Comparison of ENCODE assay signal across 8 cellular contexts in genomic region chr7:121372376-121373024, GRCh38. TPM values are rescaled to one million over a fixed set of nuclear protein-coding genes. Genes with fewer than 3 reads are reported as not detected.
A peak's percentile ranks its signal among the peaks of the same experiment; 100 is the strongest.
DNase-seq lines count a peak whose midpoint lies in the region; ATAC-seq lines count a peak whose summit lies in the region.

No MANE protein-coding gene starts in this region.

- H3K36me3 Mint-ChIP-seq in natural killer cell treated with Interleukin-12 subunit alpha and Interleukin-12 subunit beta and Interleukin-15 and Interleukin-18, amount 100 ng/mL, for 72 hours: peaks cover 28% of the 10 kb centered on the region

- ATAC-seq in GM18909 (IDR thresholded peaks at IDR 0.05; ENCODE audit: poor library complexity, unreplicated experiment): peak; percentile 92
- peak; percentile 85 for ATAC-seq in HG02763 (IDR thresholded peaks at IDR 0.05; ENCODE audit: unreplicated experiment)
- ATAC-seq in natural killer cell treated with Interleukin-12 subunit alpha and Interleukin-12 subunit beta and Interleukin-15 and Interleukin-18, amount 100 ng/mL, for 72 hours: peak; percentile 84 to 94

- peaks cover 60% of the 10 kb centered on the region for H3K36me3 ChIP-seq in SJCRH30

- peak overlapping the region; percentile 71 to 90 for H3K27ac Mint-ChIP-seq in natural killer cell treated with Interleukin-12 subunit alpha and Interleukin-12 subunit beta and Interleukin-15 and Interleukin-18, amount 100 ng/mL, for 72 hours

- H3K27me3 ChIP-seq in SJCRH30: no peaks in the 10 kb centered on the region

- H3K4me3 ChIP-seq in SJCRH30: no peak overlapping the region

- no peaks in the 10 kb centered on the region for H3K27me3 Mint-ChIP-seq in natural killer cell treated with Interleukin-12 subunit alpha and Interleukin-12 subunit beta and Interleukin-15 and Interleukin-18, amount 100 ng/mL, for 72 hours

- H3K27ac ChIP-seq in SJCRH30: peak overlapping the region; percentile 32; the same call in 1 of the 2 replicates

- H3K4me1 Mint-ChIP-seq in natural killer cell treated with Interleukin-12 subunit alpha and Interleukin-12 subunit beta and Interleukin-15 and Interleukin-18, amount 100 ng/mL, for 72 hours (ENCODE audit: low read depth in 2 of 2): peaks cover 42 to 50% of the 10 kb centered on the region in 2 donors

- peaks cover 9% of the 10 kb centered on the region for H3K4me1 ChIP-seq in SJCRH30

- no peaks in the 10 kb centered on the region for H3K9me3 Mint-ChIP-seq in natural killer cell treated with Interleukin-12 subunit alpha and Interleukin-12 subunit beta and Interleukin-15 and Interleukin-18, amount 100 ng/mL, for 72 hours

- no peaks in the 10 kb centered on the region for H3K9me3 ChIP-seq in SJCRH30 (replicated peaks)

- H3K4me3 Mint-ChIP-seq in natural killer cell treated with Interleukin-12 subunit alpha and Interleukin-12 subunit beta and Interleukin-15 and Interleukin-18, amount 100 ng/mL, for 72 hours: peak overlapping the region; percentile 71

- DNase-seq in SJCRH30 (peak in 1 of 2 experiments; percentile 27), GM19240 (ENCODE audit: insufficient read length, low spot score) (no peak), NCI-H2107 treated with DMSO at 0.1 percent for 48 hours (lab: John Stamatoyannopoulos, UW; ENCODE audit: unreplicated experiment) (no peak)
- DNase-seq in natural killer cell treated with Interleukin-12 subunit alpha and Interleukin-12 subunit beta and Interleukin-15 and Interleukin-18, amount 100 ng/mL, for 72 hours (ENCODE audit: low spot score): no peak
- no peak for DNase-seq in NK-92 treated with Interleukin-12 subunit alpha and Interleukin-12 subunit beta, amount 100 ng/mL, for 24 hours (lab: John Stamatoyannopoulos, UW)
- DNase-seq in activated CD4-positive, alpha-beta T cell treated with anti-CD3 and anti-CD28 coated beads, Interleukin-2, amount 50 U/mL, for 4 hours: no peak

RNA-seq across cellular contexts. Expression of gene FAM3C, which starts 23.6 kb away (rescaled TPM):
- total RNA-seq in SJCRH30 (2014; rRNA removed; shearing (Covaris generic)): 97.4 and 114 TPM in 2 replicates
- total RNA-seq in natural killer cell treated with Interleukin-12 subunit alpha and Interleukin-12 subunit beta and Interleukin-15 and Interleukin-18, amount 100 ng/mL, for 72 hours: 10 to 100 TPM; 52.5 to 71.4 TPM

RNA-seq across cellular contexts. Expression of gene WNT16, which starts 43.7 kb away (rescaled TPM):
- total RNA-seq in SJCRH30 (2014; rRNA removed; shearing (Covaris generic)): 0.06 TPM in 1 of 2 replicates, not detected in the other
- not detected for total RNA-seq in natural killer cell treated with Interleukin-12 subunit alpha and Interleukin-12 subunit beta and Interleukin-15 and Interleukin-18, amount 100 ng/mL, for 72 hours
